In genomic region chr12:118459110-118459509, GRCh38 we compare ENCODE assay signal across 7 cellular contexts.
"Had no signal": no experiment of that assay in that cellular context is flagged by ENCODE, and none has a peak within 500 bp of the region (broad histone marks: within the 10 kb centered on the region; RNA-seq: fewer than 3 reads in every experiment).

No MANE protein-coding gene starts in this region.

- FAIRE-seq: HepG2, HTR-8/SVneo had no signal

- DNase-seq: IMR-90, KBM-7, KG1 had no signal

- H3K9ac ChIP-seq: KMS-11 had no signal

- H3K27ac ChIP-seq: HL-60, KMS-11 had no signal

- ATAC-seq: HepG2 had no signal

- H3K4me2 ChIP-seq: KMS-11 had no signal
